ENCODE assay signal across 8 cellular contexts in the genomic region with DNA sequence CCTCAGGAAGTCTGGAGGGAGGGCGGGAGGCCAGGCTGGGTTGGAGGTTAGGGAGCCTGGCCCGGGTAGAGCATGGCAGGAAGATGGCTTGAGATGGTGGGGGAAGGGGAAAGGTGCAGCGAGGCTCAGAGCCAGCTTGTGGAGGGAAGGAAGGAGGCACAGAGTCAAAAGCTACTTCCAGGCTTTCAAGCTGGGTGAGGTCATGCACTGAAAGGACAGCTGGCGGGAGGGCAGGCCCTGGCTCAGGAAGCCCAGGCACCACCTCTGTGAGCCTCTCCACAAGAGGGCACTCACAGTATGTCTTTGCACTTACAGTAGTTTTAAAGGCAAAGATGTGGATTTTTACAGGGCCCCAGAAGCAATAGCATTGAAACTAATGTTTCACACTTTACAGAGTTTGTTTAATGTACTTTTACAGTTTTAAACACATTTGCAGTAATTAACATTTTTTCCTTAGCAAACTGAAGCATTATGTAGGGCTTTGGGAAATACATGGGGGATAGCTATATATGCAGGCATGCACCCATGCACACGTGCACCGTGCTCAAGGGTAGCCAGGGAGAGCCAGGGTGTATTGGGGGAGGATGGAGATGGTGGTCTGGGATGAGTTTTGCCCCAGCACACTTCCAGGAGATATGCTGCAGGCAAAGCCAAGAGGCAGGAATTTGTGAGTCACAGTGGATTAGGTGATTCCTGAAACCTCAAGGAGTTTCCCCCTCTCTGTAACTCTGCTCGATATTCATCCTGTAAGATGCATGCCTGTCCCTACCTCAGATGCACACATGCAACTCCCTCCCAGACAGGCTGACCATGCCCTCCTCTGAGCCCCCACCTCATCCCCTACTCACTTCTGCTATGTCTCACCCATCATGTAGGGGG. TPM values are rescaled to one million over a fixed set of nuclear protein-coding genes. Genes with fewer than 3 reads are reported as not detected.
DNase-seq lines count a peak whose midpoint lies in the region; ATAC-seq and TF ChIP-seq lines count a peak whose summit lies in the region.

No MANE protein-coding gene starts in this region.

- intact Hi-C loops in lower leg skin (cut with DNase I; ENCODE audit: low total_unique reads), result loop anchor here (5.0 kb wide), 1 partner anchor 37 kb away; no protein-coding TSS in a partner anchor

- peak overlapping the region; percentile 29 to 48 for H3K9ac ChIP-seq in duodenal mucosa (ENCODE audit: low read depth in 1 of 2, low read length in 2 of 2)

- H3K27ac ChIP-seq in duodenal mucosa (ENCODE audit: low read depth, low read length), result peak overlapping the region; percentile 67

- H3K27me3 Mint-ChIP-seq in stimulated activated memory B cell treated with anti-CD40 and anti-IgM and Interleukin-4, amounts not matched to agents 10 μg/mL and 1 μg/mL and 100 μg/mL, for 72 hours, result peaks cover 18% of the 10 kb centered on the region

- H3K4me1 Mint-ChIP-seq in stimulated activated memory B cell treated with anti-CD40 and anti-IgM and Interleukin-4, amounts not matched to agents 10 μg/mL and 1 μg/mL and 100 μg/mL, for 72 hours, result peaks cover 16% of the 10 kb centered on the region

- H3K9me3 ChIP-seq in duodenal mucosa (ENCODE audit: control insufficient read depth in 1 of 2, low read length in 2 of 2), result no peaks in the 10 kb centered on the region

- H3K4me3 ChIP-seq in AG10803 (ENCODE audit: low read length), result no peak overlapping the region
- H3K4me3 ChIP-seq in duodenal mucosa (ENCODE audit: low read depth in 1 of 2, low read length in 2 of 2), result no peak overlapping the region
- H3K4me3 ChIP-seq in lower leg skin (ENCODE audit: low read depth, poor library complexity, severe bottlenecking), result no peak overlapping the region

- H3K9me3 Mint-ChIP-seq in stimulated activated memory B cell treated with anti-CD40 and anti-IgM and Interleukin-4, amounts not matched to agents 10 μg/mL and 1 μg/mL and 100 μg/mL, for 72 hours, result no peaks in the 10 kb centered on the region

- no peaks in the 10 kb centered on the region for H3K27me3 ChIP-seq in duodenal mucosa (ENCODE audit: control insufficient read depth in 1 of 2, insufficient read depth in 2 of 2, low read length in 2 of 2)

- peak; percentile 84 for DNase-seq in AG10803 (ENCODE audit: low read depth)
- DNase-seq in NCI-H446 treated with DMSO at 0.1 percent for 48 hours (lab: John Stamatoyannopoulos, UW), result peak; percentile 69
- DNase-seq in activated CD4-positive, alpha-beta T cell treated with anti-CD3 and anti-CD28 coated beads for 48 hours, result peak; percentile 73
- peak; percentile 83 to 92 for DNase-seq in lower leg skin (ENCODE audit: low spot score in 2 of 2)

- TF ChIP-seq CTCF in AG10803 (conservative IDR thresholded peaks at IDR 0.05; ENCODE audit: low read length) (peak; percentile 85), lower leg skin (IDR thresholded peaks at IDR 0.05) (no peak)

- no peak for TF ChIP-seq POLR2A in lower leg skin (IDR thresholded peaks at IDR 0.05)

- ATAC-seq in GM19025 (IDR thresholded peaks at IDR 0.05; ENCODE audit: low read depth, unreplicated experiment) (peak; percentile 55), GM21526 (IDR thresholded peaks at IDR 0.05; ENCODE audit: low FRiP score, unreplicated experiment) (no peak)
- peak; percentile 83 for ATAC-seq in stimulated activated memory B cell treated with anti-CD40 and anti-IgM and Interleukin-4, amounts not matched to agents 10 μg/mL and 1 μg/mL and 100 μg/mL, for 72 hours

- no peak overlapping the region for H3K27ac Mint-ChIP-seq in stimulated activated memory B cell treated with anti-CD40 and anti-IgM and Interleukin-4, amounts not matched to agents 10 μg/mL and 1 μg/mL and 100 μg/mL, for 72 hours

- H3K36me3 Mint-ChIP-seq in stimulated activated memory B cell treated with anti-CD40 and anti-IgM and Interleukin-4, amounts not matched to agents 10 μg/mL and 1 μg/mL and 100 μg/mL, for 72 hours, result no peaks in the 10 kb centered on the region

- no peaks in the 10 kb centered on the region for H3K36me3 ChIP-seq in duodenal mucosa (ENCODE audit: control insufficient read depth in 1 of 2, insufficient read depth in 2 of 2, low read length in 2 of 2)

- H3K4me1 ChIP-seq in duodenal mucosa (ENCODE audit: control insufficient read depth in 1 of 2, insufficient read depth in 2 of 2, low read length in 2 of 2), result peaks cover 35 to 38% of the 10 kb centered on the region in 2 donors

- no peak overlapping the region for H3K4me3 Mint-ChIP-seq in stimulated activated memory B cell treated with anti-CD40 and anti-IgM and Interleukin-4, amounts not matched to agents 10 μg/mL and 1 μg/mL and 100 μg/mL, for 72 hours

- 39% methylated on average over 7 of the region's 7 CpGs for WGBS in lower leg skin, 2 donors

RNA-seq across cellular contexts. Expression of gene ADAM15, which starts 6.1 kb away (rescaled TPM):
- 100 to 1,000 TPM; 232 to 289 (median 279) TPM for total RNA-seq in lower leg skin

RNA-seq across cellular contexts. Expression of gene DCST1, which starts 11.4 kb away (rescaled TPM):
- total RNA-seq in lower leg skin, result 1 to 10 TPM in 2 of 4 donors, under 1 TPM in 2; 0.38 to 3.6 (median 0.87) TPM

RNA-seq across cellular contexts. Expression of gene DCST2, which starts 11.5 kb away (rescaled TPM):
- total RNA-seq in lower leg skin, result 10 to 100 TPM in 1 of 4 donors, 1 to 10 TPM in 3; 3.8 to 11.5 (median 6.3) TPM

RNA-seq across cellular contexts. Expression of gene EFNA4, which starts 18.5 kb away (rescaled TPM):
- total RNA-seq in lower leg skin, result 10 to 100 TPM; 29.5 to 66.6 (median 52.9) TPM

RNA-seq across cellular contexts. Expression of gene EFNA3, which starts 33.6 kb away (rescaled TPM):
- total RNA-seq in lower leg skin, result 100 to 1,000 TPM; 111 to 150 (median 129) TPM
